1 cellular context compared by ENCODE assay signal in the genomic region with DNA sequence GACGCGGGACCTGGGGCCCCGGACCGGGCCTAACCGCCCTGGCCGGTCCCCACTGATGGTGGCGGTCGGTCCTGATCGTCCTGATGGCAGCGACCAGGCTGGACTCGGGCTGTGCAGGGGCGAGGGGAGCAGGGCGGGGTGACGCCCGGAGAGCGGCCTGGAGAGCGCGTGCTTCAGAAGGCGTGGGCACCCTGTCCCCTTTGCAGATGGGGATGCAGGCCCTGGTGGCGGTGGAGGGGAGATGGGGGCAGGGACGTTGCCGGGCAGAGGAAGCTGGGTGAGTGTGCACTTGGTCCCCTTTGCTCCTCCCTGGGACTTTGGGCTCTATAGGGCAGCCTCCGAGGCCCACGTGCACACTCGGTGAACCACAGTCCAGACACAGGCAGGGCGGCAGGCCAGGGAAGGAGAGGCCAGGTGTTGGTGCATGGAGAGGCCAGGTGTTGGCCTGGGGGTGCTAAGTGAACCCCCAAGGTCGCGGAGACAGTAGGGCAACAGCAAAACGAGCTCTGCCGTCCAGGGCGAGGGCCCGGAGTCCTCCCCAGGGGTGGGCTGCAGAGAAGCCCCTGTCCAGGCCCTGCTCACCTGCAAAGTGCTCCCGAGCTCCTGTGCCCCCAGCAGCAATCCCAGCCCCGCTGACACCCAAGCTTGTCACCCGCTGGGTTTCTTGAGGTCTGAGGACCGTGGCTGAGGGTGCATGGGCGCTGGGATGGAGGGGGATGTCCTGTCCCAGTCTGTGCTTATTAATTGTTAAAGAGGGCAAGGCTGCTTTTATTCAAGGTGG.
TF ChIP-seq lines count a peak whose summit lies in the region.

No MANE protein-coding gene starts in this region.

TF ChIP-seq in K562, 482 proteins besides CTCF, POLR2A, EP300 and RAD21 (continued from another document):
- TF ChIP-seq, protein P1, sequence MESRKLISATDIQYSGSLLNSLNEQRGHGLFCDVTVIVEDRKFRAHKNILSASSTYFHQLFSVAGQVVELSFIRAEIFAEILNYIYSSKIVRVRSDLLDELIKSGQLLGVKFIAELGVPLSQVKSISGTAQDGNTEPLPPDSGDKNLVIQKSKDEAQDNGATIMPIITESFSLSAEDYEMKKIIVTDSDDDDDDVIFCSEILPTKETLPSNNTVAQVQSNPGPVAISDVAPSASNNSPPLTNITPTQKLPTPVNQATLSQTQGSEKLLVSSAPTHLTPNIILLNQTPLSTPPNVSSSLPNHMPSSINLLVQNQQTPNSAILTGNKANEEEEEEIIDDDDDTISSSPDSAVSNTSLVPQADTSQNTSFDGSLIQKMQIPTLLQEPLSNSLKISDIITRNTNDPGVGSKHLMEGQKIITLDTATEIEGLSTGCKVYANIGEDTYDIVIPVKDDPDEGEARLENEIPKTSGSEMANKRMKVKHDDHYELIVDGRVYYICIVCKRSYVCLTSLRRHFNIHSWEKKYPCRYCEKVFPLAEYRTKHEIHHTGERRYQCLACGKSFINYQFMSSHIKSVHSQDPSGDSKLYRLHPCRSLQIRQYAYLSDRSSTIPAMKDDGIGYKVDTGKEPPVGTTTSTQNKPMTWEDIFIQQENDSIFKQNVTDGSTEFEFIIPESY (CRISPR knock-in tag; IDR thresholded peaks at IDR 0.05), result peak; percentile 74; the same call in 1 of the 2 replicates
- TF ChIP-seq PML (IDR thresholded peaks at IDR 0.05; ENCODE audit: low read length) (no peak), CEBPG (CRISPR knock-in tag; IDR thresholded peaks at IDR 0.05) (no peak; the same call in 1 of the 2 replicates), CEBPG (tag; conservative IDR thresholded peaks at IDR 0.05 in 1 of 2, IDR thresholded peaks at IDR 0.05 in 1 of 2) (peak in 1 of 2 experiments; percentile 68; a peak in 2 of 4 replicates), ZNF76 (CRISPR knock-in tag; IDR thresholded peaks at IDR 0.05; ENCODE audit: borderline replicate concordance) (0 out of 2 replicates have a peak, but pooled peaks have one; percentile 7)
TF ChIP-seq in K562: peak in this region for 6.
